9 cellular contexts compared by ENCODE assay signal in genomic region chr3:48034000-48034516, GRCh38. TPM values are rescaled to one million over a fixed set of nuclear protein-coding genes. Genes with fewer than 3 reads are reported as not detected.
DNase-seq lines count a peak whose midpoint lies in the region; ATAC-seq and TF ChIP-seq lines count a peak whose summit lies in the region.
"Had no signal": no experiment of that assay in that cellular context is flagged by ENCODE, and none has a peak within 500 bp of the region (broad histone marks: within the 10 kb centered on the region; RNA-seq: fewer than 3 reads in every experiment).

No MANE protein-coding gene starts in this region.

- H3K79me2 ChIP-seq in Loucy (ENCODE audit: insufficient read depth, low read length) (peaks cover 49% of the 10 kb centered on the region; the same call in 1 of the 2 replicates), OCI-LY7 (ENCODE audit: insufficient read depth, low read depth, low read length) (no peaks in the 10 kb centered on the region)

- peaks cover 25% of the 10 kb centered on the region for H3K4me1 ChIP-seq in Loucy (ENCODE audit: insufficient read depth, low read length, poor library complexity, severe bottlenecking)
- H3K4me1 ChIP-seq in right lobe of liver: peaks cover 0 to 25% (median 9%) of the 10 kb centered on the region in 4 donors
- no peaks in the 10 kb centered on the region for H3K4me1 ChIP-seq in OCI-LY7 (ENCODE audit: insufficient read depth, low read length, poor library complexity, severe bottlenecking)

- H3K4me3 ChIP-seq in Loucy (ENCODE audit: low read length, poor library complexity, severe bottlenecking) (no peak overlapping the region), right lobe of liver (no peak overlapping the region), OCI-LY7 (ENCODE audit: low read depth, low read length, poor library complexity, severe bottlenecking) (no peak overlapping the region)
- H3K4me3 ChIP-seq: SK-N-MC had no signal

- H3K4me2 ChIP-seq in Loucy (ENCODE audit: low read depth, low read length, poor library complexity, severe bottlenecking) (peak overlapping the region; percentile 45), OCI-LY7 (ENCODE audit: low read length) (no peak overlapping the region)

- CTCF ChIA-PET in OCI-LY7 (lab: Charles Lee; ENCODE audit: unreplicated experiment): no interaction called here

- TF ChIP-seq POLR2A in right lobe of liver (IDR thresholded peaks at IDR 0.05): no peak

- DNase-seq in A172 (ENCODE audit: low spot score) (peak; percentile 91), caudate nucleus (lab: John Stamatoyannopoulos, UW) (peak in 1 of 61 donors; percentile 62), right lobe of liver (no peak), NCI-H128 (lab: John Stamatoyannopoulos, UW; ENCODE audit: unreplicated experiment) (no peak), OCI-LY7 (ENCODE audit: low spot score) (no peak)

- no peaks in the 10 kb centered on the region for H3K27me3 ChIP-seq in Loucy (ENCODE audit: insufficient read depth, low read length, poor library complexity, severe bottlenecking)
- no peaks in the 10 kb centered on the region for H3K27me3 ChIP-seq in right lobe of liver

- ATAC-seq in right lobe of liver: peak; percentile 52 to 68 (median 56)
- ATAC-seq in HG03196 (IDR thresholded peaks at IDR 0.05; ENCODE audit: unreplicated experiment): no peak
- no peak for ATAC-seq in HG03439 (IDR thresholded peaks at IDR 0.05; ENCODE audit: unreplicated experiment)

- H3K9me2 ChIP-seq in Loucy (replicated peaks; ENCODE audit: low read depth, low read length): no peaks in the 10 kb centered on the region
- no peaks in the 10 kb centered on the region for H3K9me2 ChIP-seq in OCI-LY7 (ENCODE audit: insufficient read depth, low read length)

- no peak for TF ChIP-seq CTCF in Loucy (conservative IDR thresholded peaks at IDR 0.05; ENCODE audit: low read length)
- no peak for TF ChIP-seq CTCF in right lobe of liver (IDR thresholded peaks at IDR 0.05)
- TF ChIP-seq CTCF in OCI-LY7 (conservative IDR thresholded peaks at IDR 0.05; ENCODE audit: low read length): no peak

- no peaks in the 10 kb centered on the region for H3K9me3 ChIP-seq in Loucy (ENCODE audit: insufficient read depth, low read depth, low read length)
- no peaks in the 10 kb centered on the region for H3K9me3 ChIP-seq in right lobe of liver
- H3K9me3 ChIP-seq in OCI-LY7 (ENCODE audit: low read length): no peaks in the 10 kb centered on the region

- H3K27ac ChIP-seq in caudate nucleus (ENCODE audit: low read depth, low read length) (peak overlapping the region; percentile 48), right lobe of liver (peak overlapping the region in 2 of 3 donors; percentile 17 to 19), OCI-LY7 (ENCODE audit: low read depth, low read length, poor library complexity, severe bottlenecking) (no peak overlapping the region)
- H3K27ac ChIP-seq: SK-N-MC had no signal

- peak overlapping the region; percentile 13 for H3K9ac ChIP-seq in Loucy (ENCODE audit: low read depth, low read length, poor library complexity, severe bottlenecking)

- peaks cover 4% of the 10 kb centered on the region for H4K20me1 ChIP-seq in Loucy (ENCODE audit: insufficient read depth, low read length, poor library complexity, severe bottlenecking)
- no peaks in the 10 kb centered on the region for H4K20me1 ChIP-seq in OCI-LY7 (ENCODE audit: insufficient read depth, low read length)

- POLR2A ChIA-PET in OCI-LY7 (lab: Charles Lee): interaction anchor here (0.7 to 1.7 kb wide), 4 partner anchors 15 to 81 kb away, joined by 3 to 4 read pairs (median 3); no protein-coding TSS in a partner anchor

- H3K36me3 ChIP-seq in Loucy (ENCODE audit: insufficient read depth, low read length) (no peaks in the 10 kb centered on the region), right lobe of liver (no peaks in the 10 kb centered on the region), OCI-LY7 (ENCODE audit: insufficient read depth, low read length) (no peaks in the 10 kb centered on the region)

- H3F3A ChIP-seq in Loucy (ENCODE audit: low read depth): peaks cover 4% of the 10 kb centered on the region; the same call in 1 of the 2 replicates

- BruUV-seq in OCI-LY7 (replicated peaks; lab: Mats Ljungman, UMichigan): no TSS peak

- WGBS in right lobe of liver (ENCODE audit: insufficient coverage, low coverage, low lambda C conversion rate, missing lambda C conversion rate): 37% methylated on average over 2 of the region's 2 CpGs

- intact Hi-C loops in right lobe of liver (cut with DNase I) (no loop called here), OCI-LY7 (cut with micrococcal nuclease; ENCODE audit: unreplicated experiment) (no loop called here)

- no peak overlapping the region for H2AFZ ChIP-seq in Loucy (ENCODE audit: low read length)
- H2AFZ ChIP-seq in OCI-LY7 (ENCODE audit: low read length): no peak overlapping the region

RNA-seq across cellular contexts. Expression of gene MAP4, which starts 17.8 kb away (rescaled TPM):
- total RNA-seq in A172 (2014; rRNA removed; shearing (Covaris generic)): 66.0 and 87.0 TPM in 2 replicates
- total RNA-seq in right lobe of liver (10 to 100 TPM; 59.1 to 94.9 (median 66.2) TPM), OCI-LY7 (2022) (78.4 and 80.1 TPM in 2 replicates)
- 26.1 and 27.0 TPM in 2 replicates for total RNA-seq in OCI-LY7 (2014; rRNA removed; shearing (Covaris generic))

Comparison
In these comparisons a context has a peak if more than half of its experiments do, and no peak if none do; other contexts are left out.
1. ATAC-seq: peak in right lobe of liver (4 of 4); none in HG03196 (single experiment) and HG03439 (single experiment).